Comparison of ENCODE assay signal across 8 cellular contexts in the genomic region with DNA sequence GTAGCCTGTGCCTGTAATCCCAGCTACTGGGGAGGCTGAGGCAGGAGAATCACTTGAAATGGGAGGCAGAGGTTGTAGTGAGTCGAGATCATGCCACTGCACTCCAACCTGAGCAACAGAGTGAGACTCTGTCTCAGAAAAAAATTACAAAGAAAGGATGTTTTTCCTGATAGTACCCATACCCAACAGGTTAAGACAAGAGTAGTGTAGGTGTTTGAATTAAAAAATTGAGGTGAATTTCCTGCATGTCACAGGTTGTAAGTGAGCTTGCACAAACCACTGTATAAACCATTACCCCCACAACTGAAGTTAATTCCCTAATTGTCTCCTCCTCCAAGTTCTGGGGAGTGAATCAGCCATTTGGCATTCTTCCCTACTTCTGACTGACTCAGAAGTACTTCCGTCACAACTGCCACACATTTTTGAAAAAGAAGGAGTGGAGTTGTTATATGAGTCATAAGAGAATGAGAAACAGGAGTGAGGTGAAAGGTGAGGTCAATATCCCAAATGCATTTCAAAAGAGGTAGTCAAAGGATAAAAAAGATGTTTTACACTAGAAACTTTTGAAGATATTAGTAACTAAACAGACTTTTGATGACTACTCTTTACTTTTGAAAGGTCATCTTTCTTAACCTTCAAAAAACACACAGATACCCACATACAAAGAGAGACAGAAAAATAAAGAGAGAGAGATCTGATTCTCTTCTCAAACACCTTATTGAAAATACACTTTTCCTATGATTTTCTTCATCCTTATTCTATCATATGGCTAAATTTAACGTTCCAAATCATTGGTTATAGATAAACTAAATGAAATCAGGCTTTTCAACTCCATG.
DNase-seq lines count a peak whose midpoint lies in the region; ATAC-seq and TF ChIP-seq lines count a peak whose summit lies in the region.

No MANE protein-coding gene starts in this region.

- no peaks in the 10 kb centered on the region for H3K36me3 Mint-ChIP-seq in natural killer cell treated with Interleukin-12 subunit alpha and Interleukin-12 subunit beta and Interleukin-15 and Interleukin-18, amount 100 ng/mL, for 72 hours

- peaks cover 8 to 13% of the 10 kb centered on the region in 2 donors for H3K27me3 Mint-ChIP-seq in natural killer cell treated with Interleukin-12 subunit alpha and Interleukin-12 subunit beta and Interleukin-15 and Interleukin-18, amount 100 ng/mL, for 72 hours

- H3K27ac ChIP-seq in prostate gland = no peak overlapping the region
- H3K27ac ChIP-seq in vagina = no peak overlapping the region

- no peaks in the 10 kb centered on the region for H3K4me1 Mint-ChIP-seq in natural killer cell treated with Interleukin-12 subunit alpha and Interleukin-12 subunit beta and Interleukin-15 and Interleukin-18, amount 100 ng/mL, for 72 hours (ENCODE audit: low read depth in 2 of 2)

- H3K27me3 ChIP-seq in prostate gland (replicated peaks; ENCODE audit: insufficient read depth) = no peaks in the 10 kb centered on the region
- no peaks in the 10 kb centered on the region for H3K27me3 ChIP-seq in vagina

- WGBS in prostate gland = 58% methylated on average over 3 of the region's 3 CpGs

- no peaks in the 10 kb centered on the region for H3K36me3 ChIP-seq in prostate gland
- H3K36me3 ChIP-seq in vagina = no peaks in the 10 kb centered on the region

- TF ChIP-seq POLR2A in prostate gland (IDR thresholded peaks at IDR 0.05) (no peak), vagina (IDR thresholded peaks at IDR 0.05) (no peak)

- H3K27ac Mint-ChIP-seq in natural killer cell treated with Interleukin-12 subunit alpha and Interleukin-12 subunit beta and Interleukin-15 and Interleukin-18, amount 100 ng/mL, for 72 hours = no peak overlapping the region

- H3K4me3 ChIP-seq in prostate gland (no peak overlapping the region), vagina (no peak overlapping the region)

- H3K9me3 Mint-ChIP-seq in natural killer cell treated with Interleukin-12 subunit alpha and Interleukin-12 subunit beta and Interleukin-15 and Interleukin-18, amount 100 ng/mL, for 72 hours = no peaks in the 10 kb centered on the region

- intact Hi-C loops in prostate gland (cut with DNase I) = no loop called here
- intact Hi-C loops in vagina (cut with DNase I) = no loop called here

- ATAC-seq in esophagus mucosa = peak; percentile 93
- ATAC-seq in natural killer cell treated with Interleukin-12 subunit alpha and Interleukin-12 subunit beta and Interleukin-15 and Interleukin-18, amount 100 ng/mL, for 72 hours = no peak

- H3K4me1 ChIP-seq in prostate gland (replicated peaks) (no peaks in the 10 kb centered on the region), vagina (peaks cover 7% of the 10 kb centered on the region)

- no peak overlapping the region for H3K4me3 Mint-ChIP-seq in natural killer cell treated with Interleukin-12 subunit alpha and Interleukin-12 subunit beta and Interleukin-15 and Interleukin-18, amount 100 ng/mL, for 72 hours

- TF ChIP-seq CTCF in prostate gland (IDR thresholded peaks at IDR 0.05) (no peak), vagina (IDR thresholded peaks at IDR 0.05) (no peak)

- no peaks in the 10 kb centered on the region for H3K9me3 ChIP-seq in prostate gland
- H3K9me3 ChIP-seq in vagina = no peaks in the 10 kb centered on the region

- DNase-seq in GM03348 (ENCODE audit: low spot score) (peak; percentile 84), prostate gland (ENCODE audit: low spot score) (peak; percentile 5), NCI-H187 (lab: John Stamatoyannopoulos, UW) (no peak), vagina (ENCODE audit: extremely low spot score in 2 of 2) (no peak), NCI-H1417 (lab: John Stamatoyannopoulos, UW) (no peak)
- DNase-seq in natural killer cell treated with Interleukin-12 subunit alpha and Interleukin-12 subunit beta and Interleukin-15 and Interleukin-18, amount 100 ng/mL, for 72 hours (ENCODE audit: low spot score) = no peak

TF ChIP-seq in PFSK-1, 5 proteins besides CTCF, POLR2A, EP300 and RAD21:
- TF ChIP-seq TAF1 (IDR thresholded peaks at IDR 0.05; ENCODE audit: borderline replicate concordance, insufficient read depth, low read length) = peak; percentile 68; the same call in 1 of the 2 replicates
- TF ChIP-seq SIN3A (IDR thresholded peaks at IDR 0.05; ENCODE audit: borderline replicate concordance, insufficient read depth, low read length) = peak; percentile 47; the same call in 1 of the 2 replicates
- no peak for TF ChIP-seq FOXP2 (optimal IDR thresholded peaks at IDR 0.05; ENCODE audit: borderline replicate concordance, extremely low read depth, extremely low read length, insufficient read depth)
- TF ChIP-seq, protein P1, sequence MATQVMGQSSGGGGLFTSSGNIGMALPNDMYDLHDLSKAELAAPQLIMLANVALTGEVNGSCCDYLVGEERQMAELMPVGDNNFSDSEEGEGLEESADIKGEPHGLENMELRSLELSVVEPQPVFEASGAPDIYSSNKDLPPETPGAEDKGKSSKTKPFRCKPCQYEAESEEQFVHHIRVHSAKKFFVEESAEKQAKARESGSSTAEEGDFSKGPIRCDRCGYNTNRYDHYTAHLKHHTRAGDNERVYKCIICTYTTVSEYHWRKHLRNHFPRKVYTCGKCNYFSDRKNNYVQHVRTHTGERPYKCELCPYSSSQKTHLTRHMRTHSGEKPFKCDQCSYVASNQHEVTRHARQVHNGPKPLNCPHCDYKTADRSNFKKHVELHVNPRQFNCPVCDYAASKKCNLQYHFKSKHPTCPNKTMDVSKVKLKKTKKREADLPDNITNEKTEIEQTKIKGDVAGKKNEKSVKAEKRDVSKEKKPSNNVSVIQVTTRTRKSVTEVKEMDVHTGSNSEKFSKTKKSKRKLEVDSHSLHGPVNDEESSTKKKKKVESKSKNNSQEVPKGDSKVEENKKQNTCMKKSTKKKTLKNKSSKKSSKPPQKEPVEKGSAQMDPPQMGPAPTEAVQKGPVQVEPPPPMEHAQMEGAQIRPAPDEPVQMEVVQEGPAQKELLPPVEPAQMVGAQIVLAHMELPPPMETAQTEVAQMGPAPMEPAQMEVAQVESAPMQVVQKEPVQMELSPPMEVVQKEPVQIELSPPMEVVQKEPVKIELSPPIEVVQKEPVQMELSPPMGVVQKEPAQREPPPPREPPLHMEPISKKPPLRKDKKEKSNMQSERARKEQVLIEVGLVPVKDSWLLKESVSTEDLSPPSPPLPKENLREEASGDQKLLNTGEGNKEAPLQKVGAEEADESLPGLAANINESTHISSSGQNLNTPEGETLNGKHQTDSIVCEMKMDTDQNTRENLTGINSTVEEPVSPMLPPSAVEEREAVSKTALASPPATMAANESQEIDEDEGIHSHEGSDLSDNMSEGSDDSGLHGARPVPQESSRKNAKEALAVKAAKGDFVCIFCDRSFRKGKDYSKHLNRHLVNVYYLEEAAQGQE (IDR thresholded peaks at IDR 0.05; ENCODE audit: insufficient read depth in 1 of 2, low read depth in 2 of 2, low read length in 2 of 2) = peak in 1 of 2 experiments; percentile 62; a peak in 1 of 4 replicates
- TF ChIP-seq POLR2AphosphoS5 (IDR thresholded peaks at IDR 0.05; ENCODE audit: low read depth, low read length) = peak; percentile 63

Comparison
In these comparisons a context has a peak if more than half of its experiments do, and no peak if none do; other contexts are left out.
1. DNase-seq: peak in GM03348 (single experiment) and prostate gland (single experiment); none in NCI-H187 (0 of 2), vagina (0 of 2), NCI-H1417 (0 of 3) and natural killer cell treated with Interleukin-12 subunit alpha and Interleukin-12 subunit beta and Interleukin-15 and Interleukin-18, amount 100 ng/mL, for 72 hours (single experiment).